Comparison of ENCODE assay signal across 19 cellular contexts in genomic region chr7:37067961-37068536, GRCh38.
DNase-seq lines count a peak whose midpoint lies in the region; ATAC-seq and TF ChIP-seq lines count a peak whose summit lies in the region.
"Had no signal": no experiment of that assay in that cellular context is flagged by ENCODE, and none has a peak within 500 bp of the region (broad histone marks: within the 10 kb centered on the region; RNA-seq: fewer than 3 reads in every experiment).

No MANE protein-coding gene starts in this region.

- no peak for TF ChIP-seq RAD21 in Ishikawa (IDR thresholded peaks at IDR 0.05; ENCODE audit: low read depth)

- peaks cover 22% of the 10 kb centered on the region for H3K4me1 Mint-ChIP-seq in activated CD4-positive, alpha-beta T cell treated with anti-CD3 and anti-CD28 coated beads, Interleukin-2, amount 10 ng/mL, durations not matched to agents 7 days and 5 days

- no peak for ATAC-seq in HG02678 (IDR thresholded peaks at IDR 0.05; ENCODE audit: unreplicated experiment)
- ATAC-seq: activated naive CD4-positive, alpha-beta T cell treated with anti-CD3 and anti-CD28 coated beads, Interleukin-2, amount 50 U/mL, for 72 hours; left lobe of liver had no signal

- H3K27ac Mint-ChIP-seq in activated CD4-positive, alpha-beta T cell treated with anti-CD3 and anti-CD28 coated beads, Interleukin-2, amount 10 ng/mL, durations not matched to agents 7 days and 5 days = no peak overlapping the region

- POLR2A ChIA-PET in activated CD4-positive, alpha-beta T cell treated with anti-CD3 and anti-CD28 coated beads, Interleukin-2, amount 10 ng/mL, durations not matched to agents 7 days and 5 days (lab: Charles Lee) = no interaction called here

- peak; percentile 96 for DNase-seq in DMS53 (lab: John Stamatoyannopoulos, UW)
- peak; percentile 94 for DNase-seq in NCI-H524 treated with DMSO at 0.1 percent for 48 hours (lab: John Stamatoyannopoulos, UW)
- peak; percentile 94 for DNase-seq in left kidney (ENCODE audit: low read depth, low spot score)
- no peak for DNase-seq in activated CD4-positive, alpha-beta T cell treated with anti-CD3 and anti-CD28 coated beads, Interleukin-2, amount 10 ng/mL, durations not matched to agents 7 days and 5 days
- DNase-seq in KBM-7 = no peak
- DNase-seq: activated CD4-positive, alpha-beta T cell treated with anti-CD3 and anti-CD28 coated beads, Interleukin-2, amount 50 U/mL, for 1 hour; activated T-cell treated with anti-CD3 and anti-CD28 coated beads, Interleukin-2, amount 50 U/mL, for 1 hour; BE2C; brain microvascular endothelial cell; Calu3; cortex of kidney; midbrain; NCI-H1930; NK-92 treated with Interleukin-12 subunit alpha and Interleukin-12 subunit beta, amount 100 ng/mL, for 24 hours; spleen had no signal

- TF ChIP-seq EP300 in Ishikawa (IDR thresholded peaks at IDR 0.05; ENCODE audit: borderline replicate concordance) = no peak

- peaks cover 8% of the 10 kb centered on the region for H3K9me3 Mint-ChIP-seq in activated CD4-positive, alpha-beta T cell treated with anti-CD3 and anti-CD28 coated beads, Interleukin-2, amount 10 ng/mL, durations not matched to agents 7 days and 5 days

- H3K36me3 Mint-ChIP-seq in activated CD4-positive, alpha-beta T cell treated with anti-CD3 and anti-CD28 coated beads, Interleukin-2, amount 10 ng/mL, durations not matched to agents 7 days and 5 days (ENCODE audit: low read depth) = peaks cover 36% of the 10 kb centered on the region

- no peaks in the 10 kb centered on the region for H3K27me3 Mint-ChIP-seq in activated CD4-positive, alpha-beta T cell treated with anti-CD3 and anti-CD28 coated beads, Interleukin-2, amount 10 ng/mL, durations not matched to agents 7 days and 5 days

- CTCF ChIA-PET in activated CD4-positive, alpha-beta T cell treated with anti-CD3 and anti-CD28 coated beads, Interleukin-2, amount 10 ng/mL, durations not matched to agents 7 days and 5 days (lab: Charles Lee) = no interaction called here

- in situ Hi-C loops in KBM-7 (cut with MboI; ENCODE audit: low pct_unique_long_range_greater_than_20kb, low sequenced_read_pairs) = no loop called here

- H3K4me3 Mint-ChIP-seq in activated CD4-positive, alpha-beta T cell treated with anti-CD3 and anti-CD28 coated beads, Interleukin-2, amount 10 ng/mL, durations not matched to agents 7 days and 5 days = no peak overlapping the region

TF ChIP-seq in Ishikawa, 13 proteins besides CTCF, POLR2A, EP300 and RAD21:
- no peak for TF ChIP-seq MAX (IDR thresholded peaks at IDR 0.05)
- TF ChIP-seq, protein P1, sequence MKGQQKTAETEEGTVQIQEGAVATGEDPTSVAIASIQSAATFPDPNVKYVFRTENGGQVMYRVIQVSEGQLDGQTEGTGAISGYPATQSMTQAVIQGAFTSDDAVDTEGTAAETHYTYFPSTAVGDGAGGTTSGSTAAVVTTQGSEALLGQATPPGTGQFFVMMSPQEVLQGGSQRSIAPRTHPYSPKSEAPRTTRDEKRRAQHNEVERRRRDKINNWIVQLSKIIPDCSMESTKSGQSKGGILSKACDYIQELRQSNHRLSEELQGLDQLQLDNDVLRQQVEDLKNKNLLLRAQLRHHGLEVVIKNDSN (IDR thresholded peaks at IDR 0.05) = peak; percentile 23; the same call in 1 of the 2 replicates

Comparison
In these comparisons a context has a peak if more than half of its experiments do, and no peak if none do; other contexts are left out.
1. DNase-seq: peak in DMS53 (single experiment), NCI-H524 treated with DMSO at 0.1 percent for 48 hours (single experiment) and left kidney (single experiment); none in activated CD4-positive, alpha-beta T cell treated with anti-CD3 and anti-CD28 coated beads, Interleukin-2, amount 10 ng/mL, durations not matched to agents 7 days and 5 days (single experiment) and KBM-7 (single experiment).